In genomic region chr4:139853309-139853708, GRCh38 we compare ENCODE assay signal across 1 cellular context.
TF ChIP-seq lines count a peak whose summit lies in the region.

No MANE protein-coding gene starts in this region.

TF ChIP-seq in GM23338, 12 proteins besides CTCF, POLR2A, EP300 and RAD21 (continued from another document):
- TF ChIP-seq ZNF462 (CRISPR knock-in tag; IDR thresholded peaks at IDR 0.05): peak; percentile 100
- TF ChIP-seq, protein P1, sequence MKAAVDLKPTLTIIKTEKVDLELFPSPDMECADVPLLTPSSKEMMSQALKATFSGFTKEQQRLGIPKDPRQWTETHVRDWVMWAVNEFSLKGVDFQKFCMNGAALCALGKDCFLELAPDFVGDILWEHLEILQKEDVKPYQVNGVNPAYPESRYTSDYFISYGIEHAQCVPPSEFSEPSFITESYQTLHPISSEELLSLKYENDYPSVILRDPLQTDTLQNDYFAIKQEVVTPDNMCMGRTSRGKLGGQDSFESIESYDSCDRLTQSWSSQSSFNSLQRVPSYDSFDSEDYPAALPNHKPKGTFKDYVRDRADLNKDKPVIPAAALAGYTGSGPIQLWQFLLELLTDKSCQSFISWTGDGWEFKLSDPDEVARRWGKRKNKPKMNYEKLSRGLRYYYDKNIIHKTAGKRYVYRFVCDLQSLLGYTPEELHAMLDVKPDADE (IDR thresholded peaks at IDR 0.05): no peak; the same call in 1 of the 2 replicates
- no peak for TF ChIP-seq ZNF331 (CRISPR knock-in tag; IDR thresholded peaks at IDR 0.05; ENCODE audit: low read depth)
